Comparison of ENCODE assay signal across 22 cellular contexts in the genomic region with DNA sequence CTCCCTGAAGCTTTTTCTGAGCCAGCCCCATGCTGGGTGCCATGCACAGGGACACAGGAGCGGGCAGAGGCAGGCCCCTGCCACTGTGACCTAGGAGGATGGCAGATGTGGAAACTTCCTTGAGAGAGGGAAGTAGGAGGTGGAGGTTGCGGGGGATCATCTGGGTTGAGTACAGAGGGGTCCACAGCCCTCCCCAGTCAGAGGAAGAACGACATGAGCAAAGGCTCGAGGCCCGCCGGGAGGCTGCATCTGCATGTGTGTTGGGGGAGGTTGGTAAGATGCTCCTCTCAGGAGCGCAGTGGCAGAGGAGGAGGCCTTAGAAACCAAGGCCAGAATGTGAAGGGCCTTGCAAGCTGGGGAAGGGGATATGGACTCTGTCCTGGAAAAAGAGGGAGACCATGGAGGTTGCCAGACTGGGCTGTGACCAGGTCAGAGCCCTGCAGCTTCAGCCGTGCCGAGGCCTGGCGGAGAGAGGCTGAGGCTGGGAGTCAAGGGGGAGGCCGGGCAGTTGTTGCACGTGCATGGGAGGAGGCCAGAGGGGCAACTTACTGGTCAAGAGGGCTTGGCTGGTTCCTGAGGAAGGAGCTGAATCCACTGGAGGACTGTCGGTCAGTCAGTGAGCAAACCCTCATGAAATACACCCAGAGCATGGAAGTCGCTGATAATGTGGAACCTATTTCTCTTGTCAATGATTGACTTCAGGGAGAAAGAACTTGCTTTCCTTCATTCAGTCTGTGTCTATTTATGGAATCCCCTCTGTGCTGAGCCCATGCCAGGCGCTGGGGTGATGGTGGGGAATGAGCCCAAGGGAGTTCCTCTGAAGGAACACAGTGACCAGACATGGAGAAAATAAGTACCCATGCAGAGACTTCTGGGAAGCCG. TPM values are rescaled to one million over a fixed set of nuclear protein-coding genes. Genes with fewer than 3 reads are reported as not detected.
DNase-seq lines count a peak whose midpoint lies in the region; ATAC-seq and TF ChIP-seq lines count a peak whose summit lies in the region.
"Had no signal": no experiment of that assay in that cellular context is flagged by ENCODE, and none has a peak within 500 bp of the region (broad histone marks: within the 10 kb centered on the region; RNA-seq: fewer than 3 reads in every experiment).

No MANE protein-coding gene starts in this region.

- no peak for DNase-seq in ascending aorta (ENCODE audit: low spot score in 2 of 2)
- no peak for DNase-seq in glutamatergic neuron
- no peak for DNase-seq in naive thymus-derived CD8-positive, alpha-beta T cell
- no peak for DNase-seq in stimulated activated effector memory CD8-positive, alpha-beta T cell treated with anti-CD3 and anti-CD28 coated beads, Interleukin-12 subunit alpha, Interleukin-12 subunit beta, amount 100 ng/mL, for 72 hours (ENCODE audit: low spot score in 2 of 2)
- no peak for DNase-seq in mucosa of gallbladder (ENCODE audit: low spot score)
- DNase-seq in SW480 (ENCODE audit: low spot score) = no peak
- DNase-seq in COLO668 (lab: John Stamatoyannopoulos, UW; ENCODE audit: unreplicated experiment) = no peak
- DNase-seq: activated CD4-positive, alpha-beta T cell treated with anti-CD3 and anti-CD28 coated beads, Interleukin-2, amount 50 U/mL, for 4 hours; activated CD8-positive, alpha-beta memory T cell treated with anti-CD3 and anti-CD28 coated beads, Interleukin-2, amount 50 U/mL, for 4 hours; HCEC 1CT; immature natural killer cell; NCI-H1417; NCI-H526; T-helper 9 cell had no signal

- no peaks in the 10 kb centered on the region for H3K9me3 ChIP-seq in ascending aorta
- H3K9me3 ChIP-seq: breast epithelium, ovary had no signal

- H3K4me3 Mint-ChIP-seq in glutamatergic neuron (ENCODE audit: unreplicated experiment) = no peak overlapping the region
- no peak overlapping the region for H3K4me3 Mint-ChIP-seq in naive thymus-derived CD8-positive, alpha-beta T cell
- H3K4me3 Mint-ChIP-seq in stimulated activated effector memory CD8-positive, alpha-beta T cell treated with anti-CD3 and anti-CD28 coated beads, Interleukin-12 subunit alpha, Interleukin-12 subunit beta, amount 100 ng/mL, for 72 hours = no peak overlapping the region
- H3K4me3 Mint-ChIP-seq: immature natural killer cell, WTC11 had no signal

- H3K9me3 Mint-ChIP-seq in glutamatergic neuron (ENCODE audit: unreplicated experiment) = peaks cover 4% of the 10 kb centered on the region
- H3K9me3 Mint-ChIP-seq in naive thymus-derived CD8-positive, alpha-beta T cell = peaks cover 0 to 2% (median 0%) of the 10 kb centered on the region in 9 donors
- H3K9me3 Mint-ChIP-seq in stimulated activated effector memory CD8-positive, alpha-beta T cell treated with anti-CD3 and anti-CD28 coated beads, Interleukin-12 subunit alpha, Interleukin-12 subunit beta, amount 100 ng/mL, for 72 hours = no peaks in the 10 kb centered on the region
- H3K9me3 Mint-ChIP-seq: immature natural killer cell had no signal

- H3K36me3 Mint-ChIP-seq in glutamatergic neuron (ENCODE audit: unreplicated experiment) = peaks cover 13% of the 10 kb centered on the region
- H3K36me3 Mint-ChIP-seq in naive thymus-derived CD8-positive, alpha-beta T cell = peaks cover 8 to 68% (median 20%) of the 10 kb centered on the region in 3 donors
- H3K36me3 Mint-ChIP-seq in stimulated activated effector memory CD8-positive, alpha-beta T cell treated with anti-CD3 and anti-CD28 coated beads, Interleukin-12 subunit alpha, Interleukin-12 subunit beta, amount 100 ng/mL, for 72 hours = peaks cover 6% of the 10 kb centered on the region

- POLR2A ChIA-PET in naive thymus-derived CD8-positive, alpha-beta T cell (lab: Charles Lee) = no interaction called here

- peaks cover 4% of the 10 kb centered on the region for H3K27me3 Mint-ChIP-seq in glutamatergic neuron (ENCODE audit: unreplicated experiment)
- no peaks in the 10 kb centered on the region for H3K27me3 Mint-ChIP-seq in naive thymus-derived CD8-positive, alpha-beta T cell

- H3K4me1 ChIP-seq in ascending aorta = peaks cover 0 to 23% of the 10 kb centered on the region in 2 donors
- H3K4me1 ChIP-seq: breast epithelium had no signal

- H3K4me1 Mint-ChIP-seq in glutamatergic neuron (ENCODE audit: low read depth, unreplicated experiment) = peaks cover 2% of the 10 kb centered on the region
- peaks cover 0 to 12% (median 8%) of the 10 kb centered on the region in 4 donors for H3K4me1 Mint-ChIP-seq in naive thymus-derived CD8-positive, alpha-beta T cell
- H3K4me1 Mint-ChIP-seq in stimulated activated effector memory CD8-positive, alpha-beta T cell treated with anti-CD3 and anti-CD28 coated beads, Interleukin-12 subunit alpha, Interleukin-12 subunit beta, amount 100 ng/mL, for 72 hours = peaks cover 8% of the 10 kb centered on the region
- H3K4me1 Mint-ChIP-seq: WTC11 had no signal

- no peak overlapping the region for H3K4me3 ChIP-seq in ascending aorta
- H3K4me3 ChIP-seq: breast epithelium, ovary had no signal

- TF ChIP-seq CTCF in ascending aorta (IDR thresholded peaks at IDR 0.05) (no peak), glutamatergic neuron (IDR thresholded peaks at IDR 0.05; ENCODE audit: partially characterized antibody, unreplicated experiment) (no peak)

- H3K27me3 ChIP-seq in ascending aorta = no peaks in the 10 kb centered on the region
- H3K27me3 ChIP-seq: breast epithelium, ovary had no signal

- peak overlapping the region; percentile 12 for H3K27ac Mint-ChIP-seq in glutamatergic neuron (ENCODE audit: unreplicated experiment)
- H3K27ac Mint-ChIP-seq in naive thymus-derived CD8-positive, alpha-beta T cell = peak overlapping the region in 6 of 10 donors; percentile 37 to 83 (median 68)
- H3K27ac Mint-ChIP-seq in stimulated activated effector memory CD8-positive, alpha-beta T cell treated with anti-CD3 and anti-CD28 coated beads, Interleukin-12 subunit alpha, Interleukin-12 subunit beta, amount 100 ng/mL, for 72 hours = peak overlapping the region; percentile 64
- H3K27ac Mint-ChIP-seq: WTC11 had no signal

- ATAC-seq in naive thymus-derived CD8-positive, alpha-beta T cell = no peak
- no peak for ATAC-seq in stimulated activated effector memory CD8-positive, alpha-beta T cell treated with anti-CD3 and anti-CD28 coated beads, Interleukin-12 subunit alpha, Interleukin-12 subunit beta, amount 100 ng/mL, for 72 hours
- ATAC-seq in GM21390 (IDR thresholded peaks at IDR 0.05; ENCODE audit: unreplicated experiment) = no peak
- ATAC-seq: WTC11 had no signal

- intact Hi-C loops in ascending aorta (cut with DNase I) = no loop called here

- peak overlapping the region; percentile 47 to 63 for H3K27ac ChIP-seq in ascending aorta
- H3K27ac ChIP-seq: epithelial cell of prostate, ovary, RWPE1 had no signal

- peaks cover 6 to 24% of the 10 kb centered on the region in 2 donors for H3K36me3 ChIP-seq in ascending aorta
- H3K36me3 ChIP-seq: breast epithelium, ovary had no signal

RNA-seq across cellular contexts. Expression of gene A3GALT2, which starts 31.7 kb away (rescaled TPM):
- total RNA-seq in ascending aorta (not detected), glutamatergic neuron (ENCODE audit: unreplicated experiment) (0.71 TPM), mucosa of gallbladder (not detected)
- total RNA-seq in naive thymus-derived CD8-positive, alpha-beta T cell = not detected
- polyA plus RNA-seq in naive thymus-derived CD8-positive, alpha-beta T cell = not detected
- total RNA-seq: breast epithelium, lower leg skin, MCF 10A, ovary, WTC11 had no signal
- polyA plus RNA-seq: immature natural killer cell, ovary had no signal

RNA-seq across cellular contexts. Expression of gene ZNF362, which starts 32.9 kb away (rescaled TPM):
- 34.4 TPM for total RNA-seq in ascending aorta
- 69.8 TPM for total RNA-seq in glutamatergic neuron (ENCODE audit: unreplicated experiment)
- 10 to 100 TPM; 23.8 to 24.3 TPM for total RNA-seq in naive thymus-derived CD8-positive, alpha-beta T cell
- 10 to 100 TPM; 10.5 to 23.0 (median 15.7) TPM for polyA plus RNA-seq in naive thymus-derived CD8-positive, alpha-beta T cell
- 39.9 TPM for total RNA-seq in mucosa of gallbladder

Comparison
In these comparisons a context has a peak if more than half of its experiments do, and no peak if none do; other contexts are left out.
1. H3K27ac Mint-ChIP-seq: peak in every context shown above with its lines; median percentile 68 in naive thymus-derived CD8-positive, alpha-beta T cell; 64 in stimulated activated effector memory CD8-positive, alpha-beta T cell treated with anti-CD3 and anti-CD28 coated beads, Interleukin-12 subunit alpha, Interleukin-12 subunit beta, amount 100 ng/mL, for 72 hours; 12 in glutamatergic neuron.